8 cellular contexts compared by ENCODE assay signal in the genomic region with DNA sequence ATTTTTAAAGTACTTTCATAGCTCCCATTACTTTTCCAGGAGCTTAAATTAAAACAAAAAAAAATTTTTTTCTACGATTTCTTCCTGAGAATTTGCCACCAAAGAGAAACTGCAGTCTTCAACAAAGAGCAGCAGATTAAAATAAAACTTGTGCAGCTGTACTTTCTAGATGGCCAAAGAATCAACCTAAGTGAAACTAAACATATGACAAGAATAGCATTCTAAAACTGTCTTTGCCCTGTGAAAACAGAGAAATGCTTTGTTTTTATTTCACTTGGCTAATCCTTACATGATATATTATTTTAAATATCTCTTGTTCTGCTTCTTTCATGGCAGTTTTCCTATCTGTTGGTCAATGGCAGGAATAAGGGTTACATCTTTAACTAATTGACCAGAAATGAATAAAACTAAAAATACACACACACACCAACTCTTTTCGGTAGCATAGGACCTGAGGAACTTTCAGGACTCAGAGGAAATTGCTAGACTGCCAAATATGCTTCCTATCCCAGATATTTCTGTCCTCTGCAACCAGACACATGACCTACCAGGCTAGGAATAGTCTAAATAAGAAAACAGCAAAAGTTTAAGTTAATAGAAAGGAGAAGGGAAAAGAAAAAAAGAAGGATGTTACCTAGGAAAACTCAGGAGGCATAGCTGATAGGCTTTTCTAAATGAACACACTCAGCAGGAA.
A peak's percentile ranks its signal among the peaks of the same experiment; 100 is the strongest.
DNase-seq lines count a peak whose midpoint lies in the region; ATAC-seq and TF ChIP-seq lines count a peak whose summit lies in the region.

No MANE protein-coding gene starts in this region.

- H3K27me3 ChIP-seq in adipocyte (replicated peaks; ENCODE audit: control insufficient read depth, insufficient read depth, low read length) = no peaks in the 10 kb centered on the region

- TF ChIP-seq CTCF in GM13976 (IDR thresholded peaks at IDR 0.05; ENCODE audit: borderline replicate concordance, control extremely low read depth, extremely low read depth, insufficient read depth, missing control alignments) = no peak

- no peaks in the 10 kb centered on the region for H3K36me3 ChIP-seq in adipocyte (ENCODE audit: control insufficient read depth, insufficient read depth, low read length, severe bottlenecking)

- peak overlapping the region; percentile 56 for H3K4me3 ChIP-seq in adipocyte (ENCODE audit: low read length)

- in situ Hi-C loops in GM13976 (cut with MboI; ENCODE audit: low sequenced_read_pairs, unreplicated experiment) = no loop called here

- no peak overlapping the region for H3K27ac Mint-ChIP-seq in stimulated activated naive CD8-positive, alpha-beta T cell treated with anti-CD3 and anti-CD28 coated beads, Interleukin-15, amount 100 ng/mL, for 72 hours

- no peaks in the 10 kb centered on the region for H3K27me3 Mint-ChIP-seq in stimulated activated naive CD8-positive, alpha-beta T cell treated with anti-CD3 and anti-CD28 coated beads, Interleukin-15, amount 100 ng/mL, for 72 hours

- H3K9ac ChIP-seq in adipocyte (ENCODE audit: low read length) = peak overlapping the region; percentile 49

- peak; percentile 26 for DNase-seq in GM13976 (ENCODE audit: low spot score)
- DNase-seq in adipocyte (ENCODE audit: low read depth) = peak; percentile 44
- peak; percentile 39 for DNase-seq in middle frontal gyrus (ENCODE audit: extremely low spot score, low spot score)
- DNase-seq in stimulated activated naive CD8-positive, alpha-beta T cell treated with anti-CD3 and anti-CD28 coated beads, Interleukin-15, amount 100 ng/mL, for 72 hours = no peak
- no peak for DNase-seq in inferior parietal cortex (ENCODE audit: extremely low spot score)
- no peak for DNase-seq in NCI-H2107 (lab: John Stamatoyannopoulos, UW)

- ATAC-seq in HG02623 (IDR thresholded peaks at IDR 0.05; ENCODE audit: unreplicated experiment) = peak; percentile 36
- no peak for ATAC-seq in stimulated activated naive CD8-positive, alpha-beta T cell treated with anti-CD3 and anti-CD28 coated beads, Interleukin-15, amount 100 ng/mL, for 72 hours
- ATAC-seq in HG02840 (IDR thresholded peaks at IDR 0.05; ENCODE audit: low FRiP score, unreplicated experiment) = no peak

- H3K4me3 Mint-ChIP-seq in stimulated activated naive CD8-positive, alpha-beta T cell treated with anti-CD3 and anti-CD28 coated beads, Interleukin-15, amount 100 ng/mL, for 72 hours = no peak overlapping the region

- peaks cover 25% of the 10 kb centered on the region for H3K4me1 Mint-ChIP-seq in stimulated activated naive CD8-positive, alpha-beta T cell treated with anti-CD3 and anti-CD28 coated beads, Interleukin-15, amount 100 ng/mL, for 72 hours

- peaks cover 5% of the 10 kb centered on the region for H3K9me3 ChIP-seq in adipocyte (ENCODE audit: control insufficient read depth, low read length)

- H3K9me3 Mint-ChIP-seq in stimulated activated naive CD8-positive, alpha-beta T cell treated with anti-CD3 and anti-CD28 coated beads, Interleukin-15, amount 100 ng/mL, for 72 hours = peaks cover 9 to 12% of the 10 kb centered on the region in 2 donors

- peaks cover 11% of the 10 kb centered on the region for H3K4me1 ChIP-seq in adipocyte (ENCODE audit: control insufficient read depth, insufficient read depth, low read length)

Comparison
In these comparisons a context has a peak if more than half of its experiments do, and no peak if none do; other contexts are left out.
1. DNase-seq: peak in GM13976 (single experiment), adipocyte (single experiment) and middle frontal gyrus (single experiment); none in stimulated activated naive CD8-positive, alpha-beta T cell treated with anti-CD3 and anti-CD28 coated beads, Interleukin-15, amount 100 ng/mL, for 72 hours (0 of 2), inferior parietal cortex (single experiment) and NCI-H2107 (single experiment).